Comparison of ENCODE assay signal across 8 cellular contexts in the genomic region with DNA sequence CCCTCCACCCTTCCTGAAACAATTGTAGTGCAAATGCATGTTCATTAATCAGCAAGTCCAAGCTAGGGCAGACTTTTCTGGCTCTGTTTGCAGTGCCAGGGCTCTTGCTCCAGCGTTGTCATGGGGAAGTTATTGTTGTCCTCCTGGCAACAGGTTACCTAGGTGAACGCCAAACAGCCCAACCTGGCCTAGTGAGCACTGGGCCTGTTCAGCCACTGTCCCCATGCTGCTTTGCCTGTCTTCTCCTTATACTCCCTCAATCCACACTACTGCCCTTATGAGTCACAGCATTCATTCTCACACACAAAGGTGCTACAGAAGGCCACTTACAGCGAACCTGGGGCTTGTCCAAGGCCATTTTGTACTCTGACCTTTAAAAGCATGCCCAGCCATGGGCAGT. TPM values are rescaled to one million over a fixed set of nuclear protein-coding genes. Genes with fewer than 3 reads are reported as not detected.
DNase-seq lines count a peak whose midpoint lies in the region; ATAC-seq, FAIRE-seq and TF ChIP-seq lines count a peak whose summit lies in the region.
"Had no signal": no experiment of that assay in that cellular context is flagged by ENCODE, and none has a peak within 500 bp of the region (broad histone marks: within the 10 kb centered on the region; RNA-seq: fewer than 3 reads in every experiment).

No MANE protein-coding gene starts in this region.

- H4K20me1 ChIP-seq in GM12878 (ENCODE audit: control insufficient read depth, insufficient read depth): no peaks in the 10 kb centered on the region

- POLR2A ChIA-PET in GM12878 (lab: Charles Lee): no interaction called here

- no peak for TF ChIP-seq CTCF in GM12878 (IDR thresholded peaks at IDR 0.05 in 2 of 3, conservative IDR thresholded peaks at IDR 0.05 in 1 of 3; ENCODE audit: control insufficient read depth in 2 of 3, extremely low read depth in 1 of 3, insufficient read depth in 1 of 3, low read depth in 3 of 3, low read length in 3 of 3)
- no peak for TF ChIP-seq CTCF in transverse colon (IDR thresholded peaks at IDR 0.05)

- SMC1A ChIA-PET in GM12878 (lab: Charles Lee; ENCODE audit: uncharacterized antibody, unreplicated experiment): interaction anchor here (0.9 to 1.7 kb wide), 2 partner anchors 16 to 20 kb away, joined by 3 to 5 read pairs; no protein-coding TSS in a partner anchor

- H3K9me3 ChIP-seq in GM12878 (replicated peaks; ENCODE audit: control insufficient read depth, insufficient read depth, low read length): no peaks in the 10 kb centered on the region
- no peaks in the 10 kb centered on the region for H3K9me3 ChIP-seq in transverse colon

- H3K9ac ChIP-seq in GM12878 (ENCODE audit: control insufficient read depth, insufficient read depth, low read length): no peak overlapping the region
- H3K9ac ChIP-seq: KMS-11 had no signal

- no peaks in the 10 kb centered on the region for H3K4me1 ChIP-seq in GM12878 (ENCODE audit: control insufficient read depth, insufficient read depth, low read length)
- H3K4me1 ChIP-seq in transverse colon: peaks cover 0 to 10% (median 0%) of the 10 kb centered on the region in 4 donors

- H3K4me3 ChIP-seq in GM12878 (no peak overlapping the region), transverse colon (no peak overlapping the region)

- no peak overlapping the region for H2AFZ ChIP-seq in GM12878 (ENCODE audit: control insufficient read depth, low read depth, low read length)

- TF ChIP-seq EP300 in GM12878 (IDR thresholded peaks at IDR 0.05; ENCODE audit: borderline replicate concordance in 1 of 2, control insufficient read depth in 1 of 2, low read depth in 2 of 2, low read length in 2 of 2) (no peak), transverse colon (IDR thresholded peaks at IDR 0.05; ENCODE audit: low read depth) (no peak)

- CTCF ChIA-PET in GM12878 (lab: Yijun Ruan, JAX): interaction anchor here (1.3 kb wide), 1 partner anchor 19 kb away, joined by 4 read pairs; no protein-coding TSS in a partner anchor

- TF ChIP-seq RAD21 in GM12878 (IDR thresholded peaks at IDR 0.05; ENCODE audit: insufficient read depth, low read depth, low read length): no peak

- BruUV-seq in GM12878 (replicated peaks; lab: Mats Ljungman, UMichigan): no TSS peak

- TF ChIP-seq POLR2A in GM12878 (IDR thresholded peaks at IDR 0.05; ENCODE audit: low read depth, low read length) (no peak), transverse colon (IDR thresholded peaks at IDR 0.05) (no peak)

- no peak overlapping the region for H3K4me2 ChIP-seq in GM12878 (ENCODE audit: control insufficient read depth, insufficient read depth)
- H3K4me2 ChIP-seq: KMS-11 had no signal

- DNase-seq in NCI-H2029 (lab: John Stamatoyannopoulos, UW) (peak; percentile 83), GM12878 (ENCODE audit: low read depth, low spot score) (no peak), iPS-NIHi7 (ENCODE audit: extremely low spot score) (peak; percentile 32), transverse colon (peak; percentile 42)
- no peak for DNase-seq in activated naive CD4-positive, alpha-beta T cell (lab: John Stamatoyannopoulos, UW)

- WGBS in GM12878 (ENCODE audit: insufficient coverage, insufficient replicate concordance, low lambda C conversion rate, missing lambda C conversion rate): 3% methylated on average over 3 of the region's 3 CpGs
- 25% methylated on average over 3 of the region's 3 CpGs; no CpG with 5 or more reads in 1 of the 2 donors for WGBS in transverse colon (ENCODE audit: low coverage in 1 of 2), 2 donors

- RAD21 ChIA-PET in GM12878 (lab: Charles Lee; ENCODE audit: unreplicated experiment): no interaction called here

- H3K27me3 ChIP-seq in GM12878 (replicated peaks in 1 of 2; ENCODE audit: control insufficient read depth in 2 of 2, insufficient read depth in 2 of 2, low read length in 1 of 2): no peaks in the 10 kb centered on the region; a peak in 1 of 4 replicates
- no peaks in the 10 kb centered on the region for H3K27me3 ChIP-seq in transverse colon

- ATAC-seq in GM12878 (peak; percentile 60), HG03095 (IDR thresholded peaks at IDR 0.05; ENCODE audit: unreplicated experiment) (no peak), GM18868 (IDR thresholded peaks at IDR 0.05; ENCODE audit: unreplicated experiment) (no peak)

- H3K79me2 ChIP-seq in GM12878 (ENCODE audit: control insufficient read depth, insufficient read depth, low read length): no peaks in the 10 kb centered on the region

- H3K27ac ChIP-seq in GM12878 (ENCODE audit: control insufficient read depth, insufficient read depth) (no peak overlapping the region), transverse colon (no peak overlapping the region)
- H3K27ac ChIP-seq: KMS-11 had no signal

- in situ Hi-C loops in GM12878 (cut with MboI) (loop anchor here (10.0 kb wide), 1 partner anchor 600 kb away; no protein-coding TSS in a partner anchor), transverse colon (cut with MboI; ENCODE audit: low pct_ligation_motif_present in 1 of 4, low pct_unique_long_range_greater_than_20kb in 1 of 4, low sequenced_read_pairs in 3 of 4) (loop anchor here in 1 of 4 donors (25.0 kb wide), 1 partner anchor 597 kb away; no protein-coding TSS in a partner anchor)

- no peak for FAIRE-seq in GM12878 (lab: Jason Lieb, UNC)

- no peaks in the 10 kb centered on the region for H3K36me3 ChIP-seq in GM12878 (ENCODE audit: control insufficient read depth in 2 of 2, insufficient read depth in 2 of 2, low read length in 1 of 2)
- no peaks in the 10 kb centered on the region for H3K36me3 ChIP-seq in transverse colon

- intact Hi-C loops in GM12878 (cut with micrococcal nuclease; ENCODE audit: unreplicated experiment) (no loop called here), transverse colon (cut with DNase I; ENCODE audit: low total_unique reads) (no loop called here)

TF ChIP-seq in GM12878, 131 proteins besides CTCF, POLR2A, EP300 and RAD21:
- TF ChIP-seq GABPA (IDR thresholded peaks at IDR 0.05; ENCODE audit: low read depth) (no peak), HDAC2 (IDR thresholded peaks at IDR 0.05) (no peak), SIN3A (IDR thresholded peaks at IDR 0.05; ENCODE audit: low read depth, low read length) (no peak), JUND (IDR thresholded peaks at IDR 0.05; ENCODE audit: low read depth, low read length) (no peak)
TF ChIP-seq in GM12878: peak in this region for 0.

RNA-seq across cellular contexts. Expression of gene GLIS3, which starts 34.6 kb away (rescaled TPM):
- 2.7 and 3.6 TPM in 2 replicates for total RNA-seq in GM12878 (2013; cell fraction: nucleolus; rRNA removed)
- total RNA-seq in GM12878 (2014; rRNA removed) (0.06 and 0.60 TPM in 2 replicates), GM12878 (2014; rRNA removed; fragmentation: Illumina TruSeq; extraction: Trizol) (0.28 and 0.45 TPM in 2 replicates), GM12878 (2021) (0.56 and 0.64 TPM in 2 replicates), transverse colon (10 to 100 TPM; 13.5 to 36.2 (median 28.8) TPM)
- polyA plus RNA-seq in GM12878 (2011; ENCODE audit: low read depth): 0.21 TPM
- polyA plus RNA-seq in GM12878 (2011; rRNA removed) (0.04 and 0.08 TPM in 2 replicates), GM12878 (2014; fragmentation: Illumina TruSeq; extraction: Trizol) (0.18 and 0.25 TPM in 2 replicates), GM12878 (2014; fragmentation: Nextera tagmentation; extraction: Ambion mirVana) (under 1 TPM in 1 of 2 experiments, not detected in 1; 0.09 TPM), GM12878 (2014; rRNA removed) (0.08 and 0.09 TPM in 2 replicates), GM12878 (2016; fragmentation: Nextera tagmentation; extraction: Ambion mirVana) (under 1 TPM; 0.13 to 0.16 TPM)
- 0.07 and 0.19 TPM in 2 replicates for polyA plus RNA-seq in GM12878 (2011; cell fraction: cytosol; rRNA removed)
- polyA plus RNA-seq in GM12878 (2011; cell fraction: nucleus; rRNA removed): 0.24 and 0.29 TPM in 2 replicates
- polyA plus RNA-seq in GM12878 (2012): 0.28 and 0.35 TPM in 2 replicates
- polyA minus RNA-seq in GM12878 (2011; rRNA and poly(A)+ RNA removed): 0.80 and 2.2 TPM in 2 replicates
- not detected in 2 replicates for polyA minus RNA-seq in GM12878 (2011; cell fraction: cytosol; rRNA and poly(A)+ RNA removed)
- 1.2 and 3.4 TPM in 2 replicates for polyA minus RNA-seq in GM12878 (2011; cell fraction: nucleus; rRNA and poly(A)+ RNA removed)

Comparison
In these comparisons a context has a peak if more than half of its experiments do, and no peak if none do; other contexts are left out.
1. DNase-seq: peak in NCI-H2029 (single experiment), iPS-NIHi7 (single experiment) and transverse colon (single experiment); none in GM12878 (single experiment) and activated naive CD4-positive, alpha-beta T cell (0 of 4).